31 cellular contexts compared by ENCODE assay signal in genomic region chr9:114130624-114131277, GRCh38. TPM values are rescaled to one million over a fixed set of nuclear protein-coding genes. Genes with fewer than 3 reads are reported as not detected.
"Had no signal": no experiment of that assay in that cellular context is flagged by ENCODE, and none has a peak within 500 bp of the region (broad histone marks: within the 10 kb centered on the region; RNA-seq: fewer than 3 reads in every experiment).

No MANE protein-coding gene starts in this region.

- H3K27me3 ChIP-seq: gastrocnemius medialis, hepatocyte, ovary, suprapubic skin, transverse colon, upper lobe of right lung, vagina had no signal

- H3K27ac ChIP-seq: dorsolateral prefrontal cortex, epithelial cell of prostate, gastrocnemius medialis, hepatocyte, ovary, skin epidermis, spleen, suprapubic skin, transverse colon, upper lobe of right lung, vagina had no signal

- H3K36me3 ChIP-seq: gastrocnemius medialis, ovary, spleen, suprapubic skin, transverse colon, upper lobe of right lung, vagina had no signal

- H3K4me1 ChIP-seq: gastrocnemius medialis, spleen, suprapubic skin, transverse colon, upper lobe of right lung, vagina had no signal

- H3K4me3 ChIP-seq: dorsolateral prefrontal cortex, gastrocnemius medialis, hepatocyte, ovary, skin epidermis, spleen, suprapubic skin, transverse colon, upper lobe of right lung, vagina had no signal

- DNase-seq: central memory CD4-positive, alpha-beta T cell; dorsolateral prefrontal cortex; effector CD4-positive, alpha-beta T cell; foreskin fibroblast; gastrocnemius medialis; head of caudate nucleus; left cardiac atrium; mesendoderm; midbrain; natural killer cell; occipital lobe; ovary; spleen; stimulated activated CD4-positive, alpha-beta T cell treated with anti-CD3 and anti-CD28 coated beads, Interleukin-4, amount 100 ng/mL, for 4 hours; transverse colon; upper lobe of right lung had no signal

- H3K9me3 ChIP-seq: gastrocnemius medialis, ovary, transverse colon, upper lobe of right lung, vagina had no signal

- ATAC-seq: esophagus mucosa; gastrocnemius medialis; natural killer cell; stimulated activated memory B cell treated with anti-CD40 and anti-IgM and Interleukin-4, amounts not matched to agents 10 μg/mL and 1 μg/mL and 100 μg/mL, for 72 hours; upper lobe of right lung had no signal

RNA-seq across cellular contexts. Expression of gene COL27A1, which starts 24.6 kb away (rescaled TPM):
- total RNA-seq: natural killer cell had no signal

RNA-seq across cellular contexts. Expression of gene KIF12, which starts 31.7 kb away (rescaled TPM):
- total RNA-seq: gastrocnemius medialis, lung microvascular endothelial cell, myocyte, natural killer cell, posterior vena cava, vagina had no signal
- polyA plus RNA-seq: neural cell had no signal

RNA-seq across cellular contexts. Expression of gene AMBP, which starts 52.7 kb away (rescaled TPM):
- total RNA-seq: cerebellum, glomerular endothelial cell, kidney epithelial cell, lower leg skin, lung microvascular endothelial cell, natural killer cell, vagina had no signal
- polyA plus RNA-seq: neural cell had no signal
